8 cellular contexts compared by ENCODE assay signal in genomic region chr22:29072979-29073617, GRCh38. TPM values are rescaled to one million over a fixed set of nuclear protein-coding genes. Genes with fewer than 3 reads are reported as not detected.
DNase-seq lines count a peak whose midpoint lies in the region; ATAC-seq, FAIRE-seq and TF ChIP-seq lines count a peak whose summit lies in the region.

A gene with protein sequence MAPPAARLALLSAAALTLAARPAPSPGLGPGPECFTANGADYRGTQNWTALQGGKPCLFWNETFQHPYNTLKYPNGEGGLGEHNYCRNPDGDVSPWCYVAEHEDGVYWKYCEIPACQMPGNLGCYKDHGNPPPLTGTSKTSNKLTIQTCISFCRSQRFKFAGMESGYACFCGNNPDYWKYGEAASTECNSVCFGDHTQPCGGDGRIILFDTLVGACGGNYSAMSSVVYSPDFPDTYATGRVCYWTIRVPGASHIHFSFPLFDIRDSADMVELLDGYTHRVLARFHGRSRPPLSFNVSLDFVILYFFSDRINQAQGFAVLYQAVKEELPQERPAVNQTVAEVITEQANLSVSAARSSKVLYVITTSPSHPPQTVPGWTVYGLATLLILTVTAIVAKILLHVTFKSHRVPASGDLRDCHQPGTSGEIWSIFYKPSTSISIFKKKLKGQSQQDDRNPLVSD (plus strand): TSS chr22:29073035. CDS start chr22:29073131, 96 bp downstream.

- ATAC-seq in DND-41 (ENCODE audit: insufficient read depth, low read depth), result peak; percentile 15
- ATAC-seq in natural killer cell treated with Interleukin-12 subunit alpha and Interleukin-12 subunit beta and Interleukin-15 and Interleukin-18, amount 100 ng/mL, for 72 hours, result peak in 1 of 2 donors; percentile 5
- no peak for ATAC-seq in GM19395 (IDR thresholded peaks at IDR 0.05; ENCODE audit: unreplicated experiment)

- H3K4me3 ChIP-seq in DND-41 (ENCODE audit: low read depth in 1 of 2, low read length in 2 of 2) (peak within 1 kb of the TSS; percentile 71 to 77), MG63 (peak within 1 kb of the TSS; percentile 60), endothelial cell of umbilical vein (replicated peaks in 1 of 3; ENCODE audit: insufficient read depth in 1 of 3, low read depth in 1 of 3, low read length in 3 of 3) (peak within 1 kb of the TSS; percentile 20 to 46 (median 46))

- peak; percentile 24 for DNase-seq in DND-41
- no peak for DNase-seq in MG63
- DNase-seq in endothelial cell of umbilical vein (ENCODE audit: low read depth, low spot score), result no peak
- DNase-seq in natural killer cell treated with Interleukin-12 subunit alpha and Interleukin-12 subunit beta and Interleukin-15 and Interleukin-18, amount 100 ng/mL, for 72 hours (ENCODE audit: low spot score), result no peak
- DNase-seq in NCI-H2227 (lab: John Stamatoyannopoulos, UW; ENCODE audit: unreplicated experiment), result no peak
- DNase-seq in HPDE6-E6E7 (ENCODE audit: extremely low spot score), result no peak
- no peak for DNase-seq in activated gamma-delta T cell (lab: John Stamatoyannopoulos, UW)

- H3K79me2 ChIP-seq in DND-41 (ENCODE audit: insufficient read depth, low read length) (peaks cover 47% of the 10 kb centered on the region), endothelial cell of umbilical vein (ENCODE audit: control insufficient read depth, insufficient read depth, low read length) (no peaks in the 10 kb centered on the region)

- peaks cover 55% of the 10 kb centered on the region for H3K4me1 ChIP-seq in DND-41 (ENCODE audit: insufficient read depth, low read length)
- H3K4me1 ChIP-seq in endothelial cell of umbilical vein (ENCODE audit: control insufficient read depth, extremely low read depth, insufficient read depth, low read length), result peaks cover 8% of the 10 kb centered on the region

- peak within 1 kb of the TSS; percentile 61 for H2AFZ ChIP-seq in DND-41 (ENCODE audit: low read depth, low read length)
- H2AFZ ChIP-seq in endothelial cell of umbilical vein (ENCODE audit: low read depth, low read length), result peak within 1 kb of the TSS; percentile 68

- H3K9me3 Mint-ChIP-seq in natural killer cell treated with Interleukin-12 subunit alpha and Interleukin-12 subunit beta and Interleukin-15 and Interleukin-18, amount 100 ng/mL, for 72 hours, result no peaks in the 10 kb centered on the region

- H3K36me3 ChIP-seq in DND-41 (ENCODE audit: insufficient read depth, low read length) (peaks cover 6% of the 10 kb centered on the region; the same call in 1 of the 2 replicates), MG63 (no peaks in the 10 kb centered on the region), endothelial cell of umbilical vein (ENCODE audit: control insufficient read depth in 2 of 2, extremely low read depth in 1 of 2, insufficient read depth in 2 of 2, low read length in 2 of 2) (no peaks in the 10 kb centered on the region)

- H3K4me2 ChIP-seq in DND-41 (ENCODE audit: insufficient read depth, low read length), result peak within 1 kb of the TSS; percentile 81
- H3K4me2 ChIP-seq in endothelial cell of umbilical vein (ENCODE audit: insufficient read depth, low read length), result peak within 1 kb of the TSS; percentile 76

- H3K9me1 ChIP-seq in endothelial cell of umbilical vein (replicated peaks; ENCODE audit: control insufficient read depth, extremely low read depth, insufficient read depth, low read length), result no peaks in the 10 kb centered on the region

- H3K9me3 ChIP-seq in DND-41 (ENCODE audit: insufficient read depth, low read length, severe bottlenecking) (no peaks in the 10 kb centered on the region), MG63 (no peaks in the 10 kb centered on the region), endothelial cell of umbilical vein (replicated peaks; ENCODE audit: control insufficient read depth, insufficient read depth, low read length) (no peaks in the 10 kb centered on the region)

- TF ChIP-seq CTCF in DND-41 (IDR thresholded peaks at IDR 0.05; ENCODE audit: borderline replicate concordance, extremely low read depth, low read length, poor library complexity, severe bottlenecking) (no peak), endothelial cell of umbilical vein (IDR thresholded peaks at IDR 0.05; ENCODE audit: extremely low read depth in 1 of 2, insufficient read depth in 1 of 2, low read depth in 1 of 2, low read length in 2 of 2) (no peak)

- no peak for FAIRE-seq in endothelial cell of umbilical vein (lab: Jason Lieb, UNC)

- CTCF ChIA-PET in endothelial cell of umbilical vein (lab: Charles Lee), result interaction anchor here (0.6 to 1.3 kb wide), 6 partner anchors 9 to 218 kb away, joined by 3 to 6 read pairs (median 3); no protein-coding TSS in a partner anchor

- H3K4me1 Mint-ChIP-seq in natural killer cell treated with Interleukin-12 subunit alpha and Interleukin-12 subunit beta and Interleukin-15 and Interleukin-18, amount 100 ng/mL, for 72 hours (ENCODE audit: low read depth in 2 of 2), result peaks cover 13 to 24% of the 10 kb centered on the region in 2 donors

- no peak within 1 kb of the TSS for H3K27ac Mint-ChIP-seq in natural killer cell treated with Interleukin-12 subunit alpha and Interleukin-12 subunit beta and Interleukin-15 and Interleukin-18, amount 100 ng/mL, for 72 hours

- H3K36me3 Mint-ChIP-seq in natural killer cell treated with Interleukin-12 subunit alpha and Interleukin-12 subunit beta and Interleukin-15 and Interleukin-18, amount 100 ng/mL, for 72 hours, result no peaks in the 10 kb centered on the region

- intact Hi-C loops in endothelial cell of umbilical vein (cut with micrococcal nuclease), result no loop called here

- H3K9ac ChIP-seq in DND-41 (ENCODE audit: low read depth, low read length) (peak within 1 kb of the TSS; percentile 91), endothelial cell of umbilical vein (replicated peaks; ENCODE audit: extremely low read depth, insufficient read depth, low read length) (no peak within 1 kb of the TSS)

- no peak for TF ChIP-seq POLR2A in endothelial cell of umbilical vein (IDR thresholded peaks at IDR 0.05; ENCODE audit: low read depth, low read length)

- H4K20me1 ChIP-seq in DND-41 (ENCODE audit: insufficient read depth, low read length) (0 out of 2 replicates have a peak, but pooled peaks cover 3% of the 10 kb centered on the region), endothelial cell of umbilical vein (replicated peaks; ENCODE audit: control insufficient read depth, extremely low read depth, insufficient read depth, low read length) (no peaks in the 10 kb centered on the region)

- peak within 1 kb of the TSS; percentile 95 for H3K27ac ChIP-seq in DND-41 (ENCODE audit: low read length)
- no peak within 1 kb of the TSS for H3K27ac ChIP-seq in endothelial cell of umbilical vein (ENCODE audit: insufficient read depth, low read depth, low read length)

- H3K27me3 Mint-ChIP-seq in natural killer cell treated with Interleukin-12 subunit alpha and Interleukin-12 subunit beta and Interleukin-15 and Interleukin-18, amount 100 ng/mL, for 72 hours, result peaks cover 51 to 74% of the 10 kb centered on the region in 2 donors

- dilution Hi-C loops in endothelial cell of umbilical vein (cut with MboI; ENCODE audit: extremely low pct_ligation_motif_present, low sequenced_read_pairs), result no loop called here

- BruUV-seq in endothelial cell of umbilical vein (replicated peaks; lab: Mats Ljungman, UMichigan), result no TSS peak

- peak within 1 kb of the TSS; percentile 61 for H3K4me3 Mint-ChIP-seq in natural killer cell treated with Interleukin-12 subunit alpha and Interleukin-12 subunit beta and Interleukin-15 and Interleukin-18, amount 100 ng/mL, for 72 hours

- H3K27me3 ChIP-seq in DND-41 (ENCODE audit: insufficient read depth, low read length, poor library complexity) (no peaks in the 10 kb centered on the region), MG63 (peaks cover 8% of the 10 kb centered on the region; the same call in 1 of the 2 replicates), endothelial cell of umbilical vein (ENCODE audit: control insufficient read depth in 2 of 2, insufficient read depth in 2 of 2, low read length in 2 of 2) (peaks cover 39 to 40% of the 10 kb centered on the region in 2 experiments)

- POLR2A ChIA-PET in endothelial cell of umbilical vein (lab: Charles Lee), result no interaction called here

TF ChIP-seq in endothelial cell of umbilical vein, 7 proteins besides CTCF, POLR2A, EP300 and RAD21:
- TF ChIP-seq POLR2AphosphoS5 (IDR thresholded peaks at IDR 0.05; ENCODE audit: insufficient read depth, low read depth, low read length), result no peak
- TF ChIP-seq GATA2 (IDR thresholded peaks at IDR 0.05; ENCODE audit: insufficient read depth, insufficient read length, low read depth, low read length), result no peak

RNA-seq across cellular contexts. Expression of the gene that starts here (rescaled TPM):
- total RNA-seq in MG63 (2014; rRNA removed; shearing (Covaris generic); ENCODE audit: low replicate concordance), result 2.4 and 6.1 TPM in 2 replicates
- 0.99 and 1.1 TPM in 2 replicates for total RNA-seq in endothelial cell of umbilical vein
- 0.58 and 0.81 TPM in 2 replicates for polyA plus RNA-seq in endothelial cell of umbilical vein
- 0.32 and 0.39 TPM in 2 replicates for polyA plus RNA-seq in endothelial cell of umbilical vein (2011; cell fraction: cytosol; rRNA removed)
- 0.24 and 0.46 TPM in 2 replicates for polyA plus RNA-seq in endothelial cell of umbilical vein (2011; cell fraction: nucleus; rRNA removed)
- 0.47 and 1.2 TPM in 2 replicates for polyA plus RNA-seq in endothelial cell of umbilical vein (2012)
- 0.24 and 0.47 TPM in 2 replicates for polyA minus RNA-seq in endothelial cell of umbilical vein
- 0.41 TPM for polyA minus RNA-seq in endothelial cell of umbilical vein (2011; cell fraction: cytosol; rRNA and poly(A)+ RNA removed)
- 0.05 and 0.10 TPM in 2 replicates for polyA minus RNA-seq in endothelial cell of umbilical vein (2011; cell fraction: nucleus; rRNA and poly(A)+ RNA removed)
- total RNA-seq in natural killer cell treated with Interleukin-12 subunit alpha and Interleukin-12 subunit beta and Interleukin-15 and Interleukin-18, amount 100 ng/mL, for 72 hours, result under 1 TPM; 0.17 to 0.59 TPM
